Comparison of ENCODE assay signal across 19 cellular contexts in genomic region chr1:77081834-77082233, GRCh38.
DNase-seq lines count a peak whose midpoint lies in the region; ATAC-seq and TF ChIP-seq lines count a peak whose summit lies in the region.
"Had no signal": no experiment of that assay in that cellular context is flagged by ENCODE, and none has a peak within 500 bp of the region (broad histone marks: within the 10 kb centered on the region; RNA-seq: fewer than 3 reads in every experiment).

No MANE protein-coding gene starts in this region.

- no peaks in the 10 kb centered on the region for H4K20me1 ChIP-seq in smooth muscle cell (ENCODE audit: low read depth)

- H3K27me3 ChIP-seq in heart right ventricle = no peaks in the 10 kb centered on the region
- H3K27me3 ChIP-seq in iPS-20b (ENCODE audit: insufficient read depth, low read length) = no peaks in the 10 kb centered on the region
- H3K27me3 ChIP-seq in aorta (ENCODE audit: control insufficient read depth in 1 of 2, insufficient read depth in 2 of 2, low read length in 1 of 2) = no peaks in the 10 kb centered on the region
- no peaks in the 10 kb centered on the region for H3K27me3 ChIP-seq in testis
- H3K27me3 ChIP-seq in smooth muscle cell (ENCODE audit: low read depth) = no peaks in the 10 kb centered on the region

- no peaks in the 10 kb centered on the region for H3K4me1 ChIP-seq in heart right ventricle
- H3K4me1 ChIP-seq in iPS-20b (ENCODE audit: insufficient read depth, low read length) = peaks cover 15% of the 10 kb centered on the region
- peaks cover 0 to 2% of the 10 kb centered on the region in 2 donors for H3K4me1 ChIP-seq in aorta (ENCODE audit: control insufficient read depth in 1 of 2, insufficient read depth in 2 of 2, low read length in 2 of 2)
- H3K4me1 ChIP-seq in testis = no peaks in the 10 kb centered on the region
- peaks cover 22% of the 10 kb centered on the region for H3K4me1 ChIP-seq in smooth muscle cell (ENCODE audit: low read depth)
- H3K4me1 ChIP-seq: A549 had no signal

- H3K27ac ChIP-seq in heart right ventricle (no peak overlapping the region), iPS-20b (ENCODE audit: low read length) (no peak overlapping the region), aorta (ENCODE audit: low read depth in 1 of 2, low read length in 2 of 2) (no peak overlapping the region), testis (no peak overlapping the region), smooth muscle cell (ENCODE audit: low read depth) (no peak overlapping the region)
- H3K27ac ChIP-seq: A549, GM23248 had no signal

- no peaks in the 10 kb centered on the region for H3K79me2 ChIP-seq in smooth muscle cell (ENCODE audit: low read depth)

- H2AFZ ChIP-seq in smooth muscle cell (ENCODE audit: low read depth) = no peak overlapping the region
- H2AFZ ChIP-seq: GM23248 had no signal

- no peak for DNase-seq in heart right ventricle
- no peak for DNase-seq in left cardiac atrium
- DNase-seq in NCI-H2227 treated with DMSO at 0.1 percent for 48 hours (lab: John Stamatoyannopoulos, UW) = peak; percentile 23
- no peak for DNase-seq in aorta
- no peak for DNase-seq in testis
- DNase-seq in smooth muscle cell (lab: John Stamatoyannopoulos, UW; ENCODE audit: unreplicated experiment) = no peak
- DNase-seq in NCI-H187 treated with DMSO at 0.1 percent for 48 hours (lab: John Stamatoyannopoulos, UW) = no peak
- DNase-seq: GDM1, GM23248, Karpas-422, NCI-H1048, NCI-H1417 treated with DMSO at 0.1 percent for 48 hours, NCI-H1930, NCI-H524 treated with DMSO at 0.1 percent for 48 hours, NCI-H82, SHP77 had no signal

- TF ChIP-seq POLR2A in testis (IDR thresholded peaks at IDR 0.05) = no peak

- no peak for TF ChIP-seq CTCF in heart right ventricle (IDR thresholded peaks at IDR 0.05)
- no peak for TF ChIP-seq CTCF in testis (IDR thresholded peaks at IDR 0.05)
- no peak for TF ChIP-seq CTCF in smooth muscle cell (IDR thresholded peaks at IDR 0.05; ENCODE audit: borderline replicate concordance, insufficient read depth, poor library complexity, severe bottlenecking)

- peak in 6 of 8 donors; percentile 42 to 85 (median 59) for ATAC-seq in heart right ventricle
- ATAC-seq in left cardiac atrium = no peak
- no peak for ATAC-seq in aorta (ENCODE audit: low FRiP score)
- ATAC-seq: A549, HCT116 had no signal

- H3K4me3 ChIP-seq in heart right ventricle (no peak overlapping the region), iPS-20b (ENCODE audit: low read length) (peak overlapping the region; percentile 33; the same call in 1 of the 2 replicates), aorta (ENCODE audit: low read length in 2 of 2) (no peak overlapping the region), testis (no peak overlapping the region), smooth muscle cell (no peak overlapping the region)
- H3K4me3 ChIP-seq: A549, GM23248 had no signal

- H3K9ac ChIP-seq in iPS-20b (ENCODE audit: low read depth, low read length) (no peak overlapping the region), smooth muscle cell (ENCODE audit: low read depth) (no peak overlapping the region)
- H3K9ac ChIP-seq: GM23248 had no signal

- no peak overlapping the region for H3K4me2 ChIP-seq in smooth muscle cell
- H3K4me2 ChIP-seq: A549 had no signal

- intact Hi-C loops in heart right ventricle (cut with DNase I) (no loop called here), left cardiac atrium (cut with DNase I) (no loop called here), aorta (cut with DNase I) (no loop called here), testis (cut with DNase I; ENCODE audit: low total_unique reads) (no loop called here)

- no peaks in the 10 kb centered on the region for H3K9me3 ChIP-seq in heart right ventricle
- H3K9me3 ChIP-seq in iPS-20b (ENCODE audit: insufficient read depth, low read depth, low read length) = no peaks in the 10 kb centered on the region
- no peaks in the 10 kb centered on the region for H3K9me3 ChIP-seq in aorta (ENCODE audit: control insufficient read depth, low read length)
- no peaks in the 10 kb centered on the region for H3K9me3 ChIP-seq in testis
- no peaks in the 10 kb centered on the region for H3K9me3 ChIP-seq in smooth muscle cell (replicated peaks; ENCODE audit: low read depth)
- H3K9me3 ChIP-seq: A549 had no signal

- WGBS in heart right ventricle, 2 donors = 52 to 57% methylated on average over 4 of the region's 4 CpGs
- WGBS in aorta, 2 donors = 48 to 56% methylated on average over 4 of the region's 4 CpGs
- WGBS in testis, 2 donors = 56 to 61% methylated on average over 4 of the region's 4 CpGs
- WGBS in smooth muscle cell (ENCODE audit: low lambda C conversion rate) = 76% methylated on average over 4 of the region's 4 CpGs

- H3K36me3 ChIP-seq in heart right ventricle = no peaks in the 10 kb centered on the region
- H3K36me3 ChIP-seq in iPS-20b (ENCODE audit: insufficient read depth, low read depth, low read length) = no peaks in the 10 kb centered on the region
- peaks cover 0 to 4% of the 10 kb centered on the region in 2 donors for H3K36me3 ChIP-seq in aorta (ENCODE audit: control insufficient read depth in 1 of 2, insufficient read depth in 2 of 2, low read length in 1 of 2)
- no peaks in the 10 kb centered on the region for H3K36me3 ChIP-seq in testis (ENCODE audit: low read depth, missing control alignments)
- no peaks in the 10 kb centered on the region for H3K36me3 ChIP-seq in smooth muscle cell (ENCODE audit: low read depth)

- no peaks in the 10 kb centered on the region for H3F3A ChIP-seq in smooth muscle cell (ENCODE audit: low read depth)

Comparison
In these comparisons a context has a peak if more than half of its experiments do, and no peak if none do; other contexts are left out.
1. ATAC-seq: peak in heart right ventricle (6 of 8); none in left cardiac atrium (0 of 2) and aorta (single experiment).